In the genomic region with DNA sequence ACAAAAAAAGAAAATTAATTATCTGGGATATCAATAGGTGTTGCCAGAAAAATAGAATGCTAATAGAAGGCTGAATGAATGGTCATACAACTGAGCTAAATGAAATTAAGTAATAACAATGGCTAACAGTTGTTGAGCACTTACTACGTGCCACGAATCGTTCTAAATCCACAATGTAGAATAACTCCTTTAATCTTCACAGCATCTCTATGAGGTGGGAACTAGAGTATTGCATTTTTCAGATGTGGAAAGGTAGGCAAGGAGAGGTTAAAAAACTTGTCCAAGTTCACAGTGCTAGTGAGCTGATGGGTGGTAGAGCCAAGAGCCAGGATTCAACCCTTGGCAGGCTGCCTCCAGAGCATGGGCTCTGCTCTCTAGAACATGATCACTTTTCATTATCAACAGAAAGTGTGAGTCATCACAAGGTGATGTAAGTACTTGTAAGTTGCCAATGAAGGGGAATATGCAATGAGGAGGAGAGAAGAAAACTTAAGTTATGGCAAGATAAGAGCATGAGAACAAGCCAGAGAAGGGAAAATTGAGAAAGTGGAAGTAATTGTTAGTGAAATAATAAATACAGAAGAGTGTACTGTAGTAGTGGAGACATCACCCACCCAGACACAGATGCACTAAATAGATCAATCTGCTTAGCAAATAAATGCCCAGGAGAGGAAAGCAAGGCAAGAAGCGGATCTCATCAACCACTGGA, we compare ENCODE assay signal across 1 cellular context.
A peak's percentile ranks its signal among the peaks of the same experiment; 100 is the strongest.
TF ChIP-seq lines count a peak whose summit lies in the region.

No MANE protein-coding gene starts in this region.

TF ChIP-seq in K562, 482 proteins besides CTCF, POLR2A, EP300 and RAD21 (continued from another document and continues in another):
- TF ChIP-seq NFATC3 (IDR thresholded peaks at IDR 0.05) (peak; percentile 76; the same call in 1 of the 2 replicates), DNMT1 (IDR thresholded peaks at IDR 0.05) (no peak), ASH1L (IDR thresholded peaks at IDR 0.05; ENCODE audit: borderline replicate concordance, low read depth, partially characterized antibody) (no peak), ARID1B (IDR thresholded peaks at IDR 0.05) (peak; percentile 89), BHLHE40 (IDR thresholded peaks at IDR 0.05; ENCODE audit: low read length) (no peak), L3MBTL2 (IDR thresholded peaks at IDR 0.05) (peak; percentile 61), RBM22 (IDR thresholded peaks at IDR 0.05; ENCODE audit: low read depth, low read length, poor library complexity, severe bottlenecking) (no peak), FOSL1 (tag; conservative IDR thresholded peaks at IDR 0.05) (peak; percentile 97), ZNF75A (CRISPR knock-in tag; IDR thresholded peaks at IDR 0.05) (no peak), NR3C1 (CRISPR knock-in tag; IDR thresholded peaks at IDR 0.05) (no peak), ZNF785 (CRISPR knock-in tag; IDR thresholded peaks at IDR 0.05) (no peak), ZNF76 (CRISPR knock-in tag; IDR thresholded peaks at IDR 0.05; ENCODE audit: borderline replicate concordance) (no peak), HNRNPL (IDR thresholded peaks at IDR 0.05; ENCODE audit: low read depth, low read length) (no peak), ZBTB1 (CRISPR knock-in tag; IDR thresholded peaks at IDR 0.05; ENCODE audit: borderline replicate concordance, low read depth) (no peak), PTTG1 (tag; IDR thresholded peaks at IDR 0.05; ENCODE audit: low read depth) (no peak), ARID2 (IDR thresholded peaks at IDR 0.05) (no peak), MCM2 (IDR thresholded peaks at IDR 0.05; ENCODE audit: low read depth) (no peak), HIVEP1 (CRISPR knock-in tag; IDR thresholded peaks at IDR 0.05) (no peak)
- TF ChIP-seq, protein P1, sequence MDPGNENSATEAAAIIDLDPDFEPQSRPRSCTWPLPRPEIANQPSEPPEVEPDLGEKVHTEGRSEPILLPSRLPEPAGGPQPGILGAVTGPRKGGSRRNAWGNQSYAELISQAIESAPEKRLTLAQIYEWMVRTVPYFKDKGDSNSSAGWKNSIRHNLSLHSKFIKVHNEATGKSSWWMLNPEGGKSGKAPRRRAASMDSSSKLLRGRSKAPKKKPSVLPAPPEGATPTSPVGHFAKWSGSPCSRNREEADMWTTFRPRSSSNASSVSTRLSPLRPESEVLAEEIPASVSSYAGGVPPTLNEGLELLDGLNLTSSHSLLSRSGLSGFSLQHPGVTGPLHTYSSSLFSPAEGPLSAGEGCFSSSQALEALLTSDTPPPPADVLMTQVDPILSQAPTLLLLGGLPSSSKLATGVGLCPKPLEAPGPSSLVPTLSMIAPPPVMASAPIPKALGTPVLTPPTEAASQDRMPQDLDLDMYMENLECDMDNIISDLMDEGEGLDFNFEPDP (CRISPR knock-in tag; IDR thresholded peaks at IDR 0.05) = no peak
- TF ChIP-seq, protein P2, sequence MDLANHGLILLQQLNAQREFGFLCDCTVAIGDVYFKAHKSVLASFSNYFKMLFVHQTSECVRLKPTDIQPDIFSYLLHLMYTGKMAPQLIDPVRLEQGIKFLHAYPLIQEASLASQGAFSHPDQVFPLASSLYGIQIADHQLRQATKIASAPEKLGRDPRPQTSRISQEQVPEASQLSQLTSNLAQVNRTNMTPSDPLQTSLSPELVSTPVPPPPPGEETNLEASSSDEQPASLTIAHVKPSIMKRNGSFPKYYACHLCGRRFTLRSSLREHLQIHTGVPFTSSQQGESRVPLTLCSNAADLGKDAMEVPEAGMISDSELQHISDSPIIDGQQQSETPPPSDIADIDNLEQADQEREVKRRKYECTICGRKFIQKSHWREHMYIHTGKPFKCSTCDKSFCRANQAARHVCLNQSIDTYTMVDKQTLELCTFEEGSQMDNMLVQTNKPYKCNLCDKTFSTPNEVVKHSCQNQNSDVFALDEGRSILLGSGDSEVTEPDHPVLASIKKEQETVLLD (IDR thresholded peaks at IDR 0.05) = no peak
- TF ChIP-seq, protein P3, sequence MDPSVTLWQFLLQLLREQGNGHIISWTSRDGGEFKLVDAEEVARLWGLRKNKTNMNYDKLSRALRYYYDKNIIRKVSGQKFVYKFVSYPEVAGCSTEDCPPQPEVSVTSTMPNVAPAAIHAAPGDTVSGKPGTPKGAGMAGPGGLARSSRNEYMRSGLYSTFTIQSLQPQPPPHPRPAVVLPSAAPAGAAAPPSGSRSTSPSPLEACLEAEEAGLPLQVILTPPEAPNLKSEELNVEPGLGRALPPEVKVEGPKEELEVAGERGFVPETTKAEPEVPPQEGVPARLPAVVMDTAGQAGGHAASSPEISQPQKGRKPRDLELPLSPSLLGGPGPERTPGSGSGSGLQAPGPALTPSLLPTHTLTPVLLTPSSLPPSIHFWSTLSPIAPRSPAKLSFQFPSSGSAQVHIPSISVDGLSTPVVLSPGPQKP (CRISPR knock-in tag; IDR thresholded peaks at IDR 0.05) = no peak
- TF ChIP-seq, protein P4, sequence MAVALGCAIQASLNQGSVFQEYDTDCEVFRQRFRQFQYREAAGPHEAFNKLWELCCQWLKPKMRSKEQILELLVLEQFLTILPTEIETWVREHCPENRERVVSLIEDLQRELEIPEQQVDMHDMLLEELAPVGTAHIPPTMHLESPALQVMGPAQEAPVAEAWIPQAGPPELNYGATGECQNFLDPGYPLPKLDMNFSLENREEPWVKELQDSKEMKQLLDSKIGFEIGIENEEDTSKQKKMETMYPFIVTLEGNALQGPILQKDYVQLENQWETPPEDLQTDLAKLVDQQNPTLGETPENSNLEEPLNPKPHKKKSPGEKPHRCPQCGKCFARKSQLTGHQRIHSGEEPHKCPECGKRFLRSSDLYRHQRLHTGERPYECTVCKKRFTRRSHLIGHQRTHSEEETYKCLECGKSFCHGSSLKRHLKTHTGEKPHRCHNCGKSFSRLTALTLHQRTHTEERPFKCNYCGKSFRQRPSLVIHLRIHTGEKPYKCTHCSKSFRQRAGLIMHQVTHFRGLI (CRISPR knock-in tag; IDR thresholded peaks at IDR 0.05) = peak; percentile 29; the same call in 1 of the 2 replicates
- TF ChIP-seq, protein P5, sequence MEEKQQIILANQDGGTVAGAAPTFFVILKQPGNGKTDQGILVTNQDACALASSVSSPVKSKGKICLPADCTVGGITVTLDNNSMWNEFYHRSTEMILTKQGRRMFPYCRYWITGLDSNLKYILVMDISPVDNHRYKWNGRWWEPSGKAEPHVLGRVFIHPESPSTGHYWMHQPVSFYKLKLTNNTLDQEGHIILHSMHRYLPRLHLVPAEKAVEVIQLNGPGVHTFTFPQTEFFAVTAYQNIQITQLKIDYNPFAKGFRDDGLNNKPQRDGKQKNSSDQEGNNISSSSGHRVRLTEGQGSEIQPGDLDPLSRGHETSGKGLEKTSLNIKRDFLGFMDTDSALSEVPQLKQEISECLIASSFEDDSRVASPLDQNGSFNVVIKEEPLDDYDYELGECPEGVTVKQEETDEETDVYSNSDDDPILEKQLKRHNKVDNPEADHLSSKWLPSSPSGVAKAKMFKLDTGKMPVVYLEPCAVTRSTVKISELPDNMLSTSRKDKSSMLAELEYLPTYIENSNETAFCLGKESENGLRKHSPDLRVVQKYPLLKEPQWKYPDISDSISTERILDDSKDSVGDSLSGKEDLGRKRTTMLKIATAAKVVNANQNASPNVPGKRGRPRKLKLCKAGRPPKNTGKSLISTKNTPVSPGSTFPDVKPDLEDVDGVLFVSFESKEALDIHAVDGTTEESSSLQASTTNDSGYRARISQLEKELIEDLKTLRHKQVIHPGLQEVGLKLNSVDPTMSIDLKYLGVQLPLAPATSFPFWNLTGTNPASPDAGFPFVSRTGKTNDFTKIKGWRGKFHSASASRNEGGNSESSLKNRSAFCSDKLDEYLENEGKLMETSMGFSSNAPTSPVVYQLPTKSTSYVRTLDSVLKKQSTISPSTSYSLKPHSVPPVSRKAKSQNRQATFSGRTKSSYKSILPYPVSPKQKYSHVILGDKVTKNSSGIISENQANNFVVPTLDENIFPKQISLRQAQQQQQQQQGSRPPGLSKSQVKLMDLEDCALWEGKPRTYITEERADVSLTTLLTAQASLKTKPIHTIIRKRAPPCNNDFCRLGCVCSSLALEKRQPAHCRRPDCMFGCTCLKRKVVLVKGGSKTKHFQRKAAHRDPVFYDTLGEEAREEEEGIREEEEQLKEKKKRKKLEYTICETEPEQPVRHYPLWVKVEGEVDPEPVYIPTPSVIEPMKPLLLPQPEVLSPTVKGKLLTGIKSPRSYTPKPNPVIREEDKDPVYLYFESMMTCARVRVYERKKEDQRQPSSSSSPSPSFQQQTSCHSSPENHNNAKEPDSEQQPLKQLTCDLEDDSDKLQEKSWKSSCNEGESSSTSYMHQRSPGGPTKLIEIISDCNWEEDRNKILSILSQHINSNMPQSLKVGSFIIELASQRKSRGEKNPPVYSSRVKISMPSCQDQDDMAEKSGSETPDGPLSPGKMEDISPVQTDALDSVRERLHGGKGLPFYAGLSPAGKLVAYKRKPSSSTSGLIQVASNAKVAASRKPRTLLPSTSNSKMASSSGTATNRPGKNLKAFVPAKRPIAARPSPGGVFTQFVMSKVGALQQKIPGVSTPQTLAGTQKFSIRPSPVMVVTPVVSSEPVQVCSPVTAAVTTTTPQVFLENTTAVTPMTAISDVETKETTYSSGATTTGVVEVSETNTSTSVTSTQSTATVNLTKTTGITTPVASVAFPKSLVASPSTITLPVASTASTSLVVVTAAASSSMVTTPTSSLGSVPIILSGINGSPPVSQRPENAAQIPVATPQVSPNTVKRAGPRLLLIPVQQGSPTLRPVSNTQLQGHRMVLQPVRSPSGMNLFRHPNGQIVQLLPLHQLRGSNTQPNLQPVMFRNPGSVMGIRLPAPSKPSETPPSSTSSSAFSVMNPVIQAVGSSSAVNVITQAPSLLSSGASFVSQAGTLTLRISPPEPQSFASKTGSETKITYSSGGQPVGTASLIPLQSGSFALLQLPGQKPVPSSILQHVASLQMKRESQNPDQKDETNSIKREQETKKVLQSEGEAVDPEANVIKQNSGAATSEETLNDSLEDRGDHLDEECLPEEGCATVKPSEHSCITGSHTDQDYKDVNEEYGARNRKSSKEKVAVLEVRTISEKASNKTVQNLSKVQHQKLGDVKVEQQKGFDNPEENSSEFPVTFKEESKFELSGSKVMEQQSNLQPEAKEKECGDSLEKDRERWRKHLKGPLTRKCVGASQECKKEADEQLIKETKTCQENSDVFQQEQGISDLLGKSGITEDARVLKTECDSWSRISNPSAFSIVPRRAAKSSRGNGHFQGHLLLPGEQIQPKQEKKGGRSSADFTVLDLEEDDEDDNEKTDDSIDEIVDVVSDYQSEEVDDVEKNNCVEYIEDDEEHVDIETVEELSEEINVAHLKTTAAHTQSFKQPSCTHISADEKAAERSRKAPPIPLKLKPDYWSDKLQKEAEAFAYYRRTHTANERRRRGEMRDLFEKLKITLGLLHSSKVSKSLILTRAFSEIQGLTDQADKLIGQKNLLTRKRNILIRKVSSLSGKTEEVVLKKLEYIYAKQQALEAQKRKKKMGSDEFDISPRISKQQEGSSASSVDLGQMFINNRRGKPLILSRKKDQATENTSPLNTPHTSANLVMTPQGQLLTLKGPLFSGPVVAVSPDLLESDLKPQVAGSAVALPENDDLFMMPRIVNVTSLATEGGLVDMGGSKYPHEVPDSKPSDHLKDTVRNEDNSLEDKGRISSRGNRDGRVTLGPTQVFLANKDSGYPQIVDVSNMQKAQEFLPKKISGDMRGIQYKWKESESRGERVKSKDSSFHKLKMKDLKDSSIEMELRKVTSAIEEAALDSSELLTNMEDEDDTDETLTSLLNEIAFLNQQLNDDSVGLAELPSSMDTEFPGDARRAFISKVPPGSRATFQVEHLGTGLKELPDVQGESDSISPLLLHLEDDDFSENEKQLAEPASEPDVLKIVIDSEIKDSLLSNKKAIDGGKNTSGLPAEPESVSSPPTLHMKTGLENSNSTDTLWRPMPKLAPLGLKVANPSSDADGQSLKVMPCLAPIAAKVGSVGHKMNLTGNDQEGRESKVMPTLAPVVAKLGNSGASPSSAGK (IDR thresholded peaks at IDR 0.05) = peak; percentile 42; the same call in 1 of the 2 replicates
- TF ChIP-seq, protein P6, sequence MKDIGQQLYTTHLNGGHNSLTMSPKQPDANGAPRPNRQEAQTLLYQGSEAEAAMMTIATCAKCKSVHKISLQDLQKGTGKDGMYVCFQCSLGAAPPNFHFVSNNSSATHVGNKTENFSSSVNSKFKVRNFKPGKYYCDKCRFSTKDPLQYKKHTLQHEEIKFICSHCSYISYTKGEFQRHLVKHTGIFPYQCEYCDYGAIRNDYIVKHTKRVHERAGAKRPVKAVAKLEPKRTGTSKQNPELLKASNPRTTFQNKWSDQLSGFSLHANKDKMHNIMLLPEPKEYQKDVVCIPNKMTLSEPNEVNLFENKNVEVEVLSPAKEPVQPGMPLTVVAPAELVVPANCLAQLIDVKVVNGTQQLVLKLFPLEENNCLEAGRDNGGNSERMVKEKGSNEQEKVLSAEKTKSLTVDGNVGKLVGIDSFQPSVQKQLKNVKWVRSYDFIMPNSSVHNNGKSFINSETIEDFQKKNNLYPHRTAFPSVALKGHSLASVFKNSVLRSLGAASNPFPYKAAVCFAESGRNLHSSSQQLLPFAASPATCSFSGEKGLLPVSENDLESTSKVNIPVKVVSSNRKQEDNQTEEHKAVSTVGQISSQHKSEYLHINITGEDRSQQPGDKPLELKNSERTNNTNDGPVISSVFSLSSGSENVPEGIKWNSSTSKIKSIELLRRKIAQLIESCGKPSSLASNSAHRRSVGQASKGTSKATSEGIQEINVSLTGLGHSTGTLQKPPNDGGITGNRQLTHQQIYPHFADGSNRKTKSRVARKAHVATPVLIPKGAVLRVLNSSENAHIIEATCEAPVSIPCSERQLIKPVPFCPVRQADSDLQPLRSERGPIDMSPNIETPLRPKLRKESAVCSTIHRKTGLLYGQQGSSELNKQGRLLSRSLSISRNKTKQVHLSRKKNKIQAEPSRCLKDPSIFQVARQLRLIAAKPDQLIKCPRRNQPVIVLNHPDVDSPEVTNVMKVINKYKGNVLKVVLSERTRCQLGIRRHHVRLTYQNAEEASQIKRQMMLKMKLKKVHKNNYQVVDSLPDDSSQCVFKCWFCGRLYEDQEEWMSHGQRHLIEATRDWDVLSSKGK (CRISPR knock-in tag; IDR thresholded peaks at IDR 0.05) = no peak
- TF ChIP-seq, protein P7, sequence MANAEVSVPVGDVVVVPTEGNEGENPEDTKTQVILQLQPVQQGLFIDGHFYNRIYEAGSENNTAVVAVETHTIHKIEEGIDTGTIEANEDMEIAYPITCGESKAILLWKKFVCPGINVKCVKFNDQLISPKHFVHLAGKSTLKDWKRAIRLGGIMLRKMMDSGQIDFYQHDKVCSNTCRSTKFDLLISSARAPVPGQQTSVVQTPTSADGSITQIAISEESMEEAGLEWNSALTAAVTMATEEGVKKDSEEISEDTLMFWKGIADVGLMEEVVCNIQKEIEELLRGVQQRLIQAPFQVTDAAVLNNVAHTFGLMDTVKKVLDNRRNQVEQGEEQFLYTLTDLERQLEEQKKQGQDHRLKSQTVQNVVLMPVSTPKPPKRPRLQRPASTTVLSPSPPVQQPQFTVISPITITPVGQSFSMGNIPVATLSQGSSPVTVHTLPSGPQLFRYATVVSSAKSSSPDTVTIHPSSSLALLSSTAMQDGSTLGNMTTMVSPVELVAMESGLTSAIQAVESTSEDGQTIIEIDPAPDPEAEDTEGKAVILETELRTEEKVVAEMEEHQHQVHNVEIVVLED (CRISPR knock-in tag; IDR thresholded peaks at IDR 0.05) = no peak
- TF ChIP-seq, protein P8, sequence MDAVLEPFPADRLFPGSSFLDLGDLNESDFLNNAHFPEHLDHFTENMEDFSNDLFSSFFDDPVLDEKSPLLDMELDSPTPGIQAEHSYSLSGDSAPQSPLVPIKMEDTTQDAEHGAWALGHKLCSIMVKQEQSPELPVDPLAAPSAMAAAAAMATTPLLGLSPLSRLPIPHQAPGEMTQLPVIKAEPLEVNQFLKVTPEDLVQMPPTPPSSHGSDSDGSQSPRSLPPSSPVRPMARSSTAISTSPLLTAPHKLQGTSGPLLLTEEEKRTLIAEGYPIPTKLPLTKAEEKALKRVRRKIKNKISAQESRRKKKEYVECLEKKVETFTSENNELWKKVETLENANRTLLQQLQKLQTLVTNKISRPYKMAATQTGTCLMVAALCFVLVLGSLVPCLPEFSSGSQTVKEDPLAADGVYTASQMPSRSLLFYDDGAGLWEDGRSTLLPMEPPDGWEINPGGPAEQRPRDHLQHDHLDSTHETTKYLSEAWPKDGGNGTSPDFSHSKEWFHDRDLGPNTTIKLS (IDR thresholded peaks at IDR 0.05; ENCODE audit: borderline replicate concordance, low read depth) = no peak
